In the genomic region with DNA sequence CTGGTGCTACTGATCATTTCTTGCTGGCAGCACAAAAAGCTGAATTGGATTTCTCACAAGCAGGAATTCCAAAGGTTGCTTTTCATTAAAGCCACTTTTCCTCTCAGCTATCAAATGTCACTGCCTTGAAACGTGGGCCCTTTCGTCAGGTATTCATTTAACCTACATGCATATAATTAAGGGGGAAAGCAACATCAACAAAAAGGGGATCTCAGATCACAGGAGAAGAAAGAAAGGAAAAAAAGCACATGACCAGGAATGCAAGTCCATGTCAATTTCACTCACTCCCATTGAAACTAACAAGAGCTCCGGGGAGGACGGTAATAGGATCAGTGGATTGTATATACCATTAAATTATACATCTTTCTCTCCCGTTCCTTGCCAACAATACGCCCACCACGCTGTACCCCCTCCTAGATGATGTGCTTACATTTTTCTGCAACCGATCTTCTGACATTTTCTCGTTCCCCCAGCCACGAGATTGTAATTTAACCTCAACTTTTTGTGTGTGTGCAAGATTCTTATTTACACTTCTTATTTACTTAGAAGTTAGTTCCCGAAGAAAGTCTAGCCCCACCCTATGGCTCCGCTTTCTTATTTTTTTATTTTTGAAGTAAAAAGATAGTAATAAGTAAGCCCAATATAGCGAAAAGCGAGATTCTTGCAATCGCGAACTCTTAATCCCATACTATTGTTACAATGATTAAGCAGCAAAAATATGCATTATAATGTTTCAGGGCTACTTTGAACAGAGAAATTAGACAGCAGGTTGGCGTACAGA, we compare ENCODE assay signal across 8 cellular contexts. TPM values are rescaled to one million over a fixed set of nuclear protein-coding genes. Genes with fewer than 3 reads are reported as not detected.
DNase-seq lines count a peak whose midpoint lies in the region; ATAC-seq and TF ChIP-seq lines count a peak whose summit lies in the region.

No MANE protein-coding gene starts in this region.

- H3K27ac ChIP-seq in 22Rv1 (peak overlapping the region; percentile 79), cingulate gyrus (ENCODE audit: low read depth, low read length) (peak overlapping the region; percentile 49), mesenchymal stem cell (ENCODE audit: low read length, poor library complexity, severe bottlenecking) (peak overlapping the region; percentile 97)

- no peak for ATAC-seq in HG02938 (IDR thresholded peaks at IDR 0.05; ENCODE audit: unreplicated experiment)
- ATAC-seq in HG02973 (IDR thresholded peaks at IDR 0.05; ENCODE audit: unreplicated experiment): no peak
- no peak for ATAC-seq in HG03108 (IDR thresholded peaks at IDR 0.05; ENCODE audit: unreplicated experiment)

- no peak overlapping the region for H2BK15ac ChIP-seq in mesenchymal stem cell (ENCODE audit: low read depth, poor library complexity, severe bottlenecking)

- H2BK5ac ChIP-seq in mesenchymal stem cell (ENCODE audit: low read depth, low read length, poor library complexity, severe bottlenecking): peak overlapping the region; percentile 3

- H3K4me3 ChIP-seq in LNCaP clone FGC (ENCODE audit: low read depth, low read length) (peak overlapping the region; percentile 65), mesenchymal stem cell (ENCODE audit: insufficient read depth in 1 of 2, low read depth in 1 of 2, low read length in 2 of 2) (peak overlapping the region; percentile 27 to 86)

- no peak overlapping the region for H4K91ac ChIP-seq in mesenchymal stem cell (ENCODE audit: low read length)

- peak overlapping the region in 1 of 2 experiments; percentile 28 for H3K18ac ChIP-seq in mesenchymal stem cell (ENCODE audit: low read depth in 1 of 2, low read length in 2 of 2)

- no peak overlapping the region for H2BK120ac ChIP-seq in mesenchymal stem cell (ENCODE audit: low read depth, low read length)

- H3K4ac ChIP-seq in mesenchymal stem cell (ENCODE audit: low read depth in 1 of 2, low read length in 2 of 2): peak overlapping the region in 1 of 2 experiments; percentile 7

- H4K8ac ChIP-seq in mesenchymal stem cell (ENCODE audit: low read length): no peak overlapping the region

- peak overlapping the region; percentile 36 for H3K4me2 ChIP-seq in mesenchymal stem cell (ENCODE audit: low read length, poor library complexity, severe bottlenecking)

- H3K9me3 ChIP-seq in mesenchymal stem cell (ENCODE audit: control insufficient read depth, low read length): no peaks in the 10 kb centered on the region

- no peak overlapping the region for H3K23ac ChIP-seq in mesenchymal stem cell (ENCODE audit: low read length in 2 of 2)

- peaks cover 1% of the 10 kb centered on the region for H3K4me1 ChIP-seq in mesenchymal stem cell (ENCODE audit: control insufficient read depth, insufficient read depth, low read depth, low read length)

- no peak overlapping the region for H3K14ac ChIP-seq in mesenchymal stem cell (ENCODE audit: low read length in 2 of 2)

- no peak overlapping the region for H2BK12ac ChIP-seq in mesenchymal stem cell (ENCODE audit: low read length in 2 of 2)

- WGBS in mesenchymal stem cell: 0% methylated on average over 4 of the region's 17 CpGs

- H2AK5ac ChIP-seq in mesenchymal stem cell (ENCODE audit: low read length, severe bottlenecking): no peak overlapping the region

- H3K9ac ChIP-seq in mesenchymal stem cell (ENCODE audit: low read length): peak overlapping the region; percentile 91

- DNase-seq in LNCaP clone FGC (ENCODE audit: low read depth) (no peak), mesenchymal stem cell (peak; percentile 61)
- DNase-seq in stimulated activated CD4-positive, alpha-beta T cell treated with anti-CD3 and anti-CD28 coated beads, Interleukin-12 subunit alpha, Interleukin-12 subunit beta, amount 100 ng/mL, for 4 hours: no peak

- H2AFZ ChIP-seq in mesenchymal stem cell (ENCODE audit: low read depth, low read length): no peak overlapping the region

- H3K27me3 ChIP-seq in mesenchymal stem cell (ENCODE audit: control insufficient read depth in 1 of 2, insufficient read depth in 1 of 2, low read length in 2 of 2): no peaks in the 10 kb centered on the region

- H3K79me1 ChIP-seq in mesenchymal stem cell (replicated peaks; ENCODE audit: low read length, poor library complexity, severe bottlenecking): peaks cover 3% of the 10 kb centered on the region

- TF ChIP-seq CTCF in 22Rv1 (IDR thresholded peaks at IDR 0.05): no peak
- no peak for TF ChIP-seq CTCF in LNCaP clone FGC (IDR thresholded peaks at IDR 0.05; ENCODE audit: control insufficient read depth, extremely low read depth, insufficient read depth)

- H3K36me3 ChIP-seq in mesenchymal stem cell (ENCODE audit: control insufficient read depth in 1 of 2, insufficient read depth in 2 of 2, low read depth in 1 of 2, low read length in 2 of 2): no peaks in the 10 kb centered on the region

RNA-seq across cellular contexts. Expression of gene FIGN, which starts 0.7 kb away (rescaled TPM):
- polyA plus RNA-seq in mesenchymal stem cell (2013, experiment 1 of 2): 6.1 TPM
- polyA plus RNA-seq in mesenchymal stem cell (2013, experiment 2 of 2): 5.7 TPM
